Comparison of ENCODE assay signal across 11 cellular contexts in genomic region chr19:12868540-12869112, GRCh38. TPM values are rescaled to one million over a fixed set of nuclear protein-coding genes. Genes with fewer than 3 reads are reported as not detected.
DNase-seq lines count a peak whose midpoint lies in the region; ATAC-seq, FAIRE-seq and TF ChIP-seq lines count a peak whose summit lies in the region.
"Had no signal": no experiment of that assay in that cellular context is flagged by ENCODE, and none has a peak within 500 bp of the region (broad histone marks: within the 10 kb centered on the region; RNA-seq: fewer than 3 reads in every experiment).

No MANE protein-coding gene starts in this region.

- no peak overlapping the region for H3K9ac ChIP-seq in GM12878 (ENCODE audit: control insufficient read depth, insufficient read depth, low read length)

- no peaks in the 10 kb centered on the region for H3K79me2 ChIP-seq in GM12878 (ENCODE audit: control insufficient read depth, insufficient read depth, low read length)

- ATAC-seq in GM12878 (peak; percentile 49), GM19455 (IDR thresholded peaks at IDR 0.05; ENCODE audit: unreplicated experiment) (no peak), GM19328 (IDR thresholded peaks at IDR 0.05; ENCODE audit: unreplicated experiment) (no peak)

- H3K27me3 ChIP-seq in GM12878 (replicated peaks in 1 of 2; ENCODE audit: control insufficient read depth in 2 of 2, insufficient read depth in 2 of 2, low read length in 1 of 2), result no peaks in the 10 kb centered on the region
- H3K27me3 ChIP-seq: dorsolateral prefrontal cortex had no signal

- no peak overlapping the region for H3K27ac ChIP-seq in GM12878 (ENCODE audit: control insufficient read depth, insufficient read depth)
- H3K27ac ChIP-seq: dorsolateral prefrontal cortex, neutrophil, upper lobe of left lung had no signal

- whole genome bisulfite sequencing in GM12878 (ENCODE audit: insufficient coverage, insufficient replicate concordance, low lambda C conversion rate, missing lambda C conversion rate), result 82% methylated on average over 10 of the region's 10 CpGs

- intact Hi-C loops in GM12878 (cut with micrococcal nuclease; ENCODE audit: unreplicated experiment), result no loop called here

- no TSS peak for BruUV-seq in GM12878 (replicated peaks; lab: Mats Ljungman, UMichigan)

- H3K4me1 ChIP-seq in GM12878 (ENCODE audit: control insufficient read depth, insufficient read depth, low read length), result peaks cover 5% of the 10 kb centered on the region; the same call in 1 of the 2 replicates

- no peaks in the 10 kb centered on the region; the same call in 2 of the 3 replicates for H3K9me3 ChIP-seq in GM12878 (replicated peaks; ENCODE audit: control insufficient read depth, insufficient read depth, low read length)
- H3K9me3 ChIP-seq: neutrophil, upper lobe of left lung had no signal

- CTCF ChIA-PET in GM12878 (lab: Yijun Ruan, JAX), result no interaction called here

- TF ChIP-seq RAD21 in GM12878 (IDR thresholded peaks at IDR 0.05; ENCODE audit: insufficient read depth, low read depth, low read length), result no peak

- no peaks in the 10 kb centered on the region for H4K20me1 ChIP-seq in GM12878 (ENCODE audit: control insufficient read depth, insufficient read depth)

- H2AFZ ChIP-seq in GM12878 (ENCODE audit: control insufficient read depth, low read depth, low read length), result no peak overlapping the region

- H3K4me2 ChIP-seq in GM12878 (ENCODE audit: control insufficient read depth, insufficient read depth), result no peak overlapping the region

- H3K4me3 ChIP-seq in GM12878, result no peak overlapping the region

- RAD21 ChIA-PET in GM12878 (lab: Charles Lee; ENCODE audit: unreplicated experiment), result no interaction called here

- POLR2A ChIA-PET in GM12878 (lab: Charles Lee), result no interaction called here

- DNase-seq in AG20443 (ENCODE audit: low spot score) (peak; percentile 40), GM19239 (ENCODE audit: insufficient read length, low spot score) (no peak), GM12878 (ENCODE audit: low read depth, low spot score) (no peak), urothelium cell line (ENCODE audit: low spot score) (no peak)
- DNase-seq: activated naive CD4-positive, alpha-beta T cell treated with Interleukin-2 at 50 U/mL for 16 hours; DMS 273 treated with DMSO at 0.1 percent for 48 hours; dorsolateral prefrontal cortex had no signal

- TF ChIP-seq CTCF in GM12878 (IDR thresholded peaks at IDR 0.05 in 2 of 3, conservative IDR thresholded peaks at IDR 0.05 in 1 of 3; ENCODE audit: control insufficient read depth in 2 of 3, extremely low read depth in 1 of 3, insufficient read depth in 1 of 3, low read depth in 3 of 3, low read length in 3 of 3), result no peak

- TF ChIP-seq POLR2A in GM12878 (IDR thresholded peaks at IDR 0.05; ENCODE audit: low read depth, low read length), result no peak

- TF ChIP-seq EP300 in GM12878 (IDR thresholded peaks at IDR 0.05; ENCODE audit: borderline replicate concordance in 1 of 2, control insufficient read depth in 1 of 2, low read depth in 2 of 2, low read length in 2 of 2), result no peak

- in situ Hi-C loops in GM12878 (cut with MboI), result no loop called here

- FAIRE-seq in GM19239 (lab: Jason Lieb, UNC), result peak; percentile 75
- peak; percentile 18 for FAIRE-seq in GM12878 (lab: Jason Lieb, UNC)
- no peak for FAIRE-seq in urothelium cell line (lab: Jason Lieb, UNC)

- SMC1A ChIA-PET in GM12878 (lab: Charles Lee; ENCODE audit: uncharacterized antibody, unreplicated experiment), result no interaction called here

- H3K36me3 ChIP-seq in GM12878 (ENCODE audit: control insufficient read depth in 2 of 2, insufficient read depth in 2 of 2, low read length in 1 of 2), result no peaks in the 10 kb centered on the region
- H3K36me3 ChIP-seq: neutrophil, upper lobe of left lung had no signal

RNA-seq across cellular contexts. Expression of gene DNASE2, which starts 12.6 kb away (rescaled TPM):
- total RNA-seq in GM12878 (2013; cell fraction: nucleolus; rRNA removed), result 13.7 and 17.4 TPM in 2 replicates
- 20.8 and 25.2 TPM in 2 replicates for total RNA-seq in GM12878 (2014; rRNA removed)
- 19.5 and 20.3 TPM in 2 replicates for total RNA-seq in GM12878 (2014; rRNA removed; fragmentation: Illumina TruSeq; extraction: Trizol)
- 21.4 and 22.6 TPM in 2 replicates for total RNA-seq in GM12878 (2021)
- 14.1 TPM for polyA plus RNA-seq in GM12878 (2011; ENCODE audit: low read depth)
- 21.4 and 32.1 TPM in 2 replicates for polyA plus RNA-seq in GM12878 (2011; rRNA removed)
- polyA plus RNA-seq in GM12878 (2011; cell fraction: cytosol; rRNA removed), result 47.3 and 53.2 TPM in 2 replicates
- 8.6 and 8.7 TPM in 2 replicates for polyA plus RNA-seq in GM12878 (2011; cell fraction: nucleus; rRNA removed)
- polyA plus RNA-seq in GM12878 (2012), result 21.2 and 22.1 TPM in 2 replicates
- polyA plus RNA-seq in GM12878 (2014; fragmentation: Illumina TruSeq; extraction: Trizol), result 15.9 and 20.8 TPM in 2 replicates
- 1 to 10 TPM; 4.9 to 7.8 TPM for polyA plus RNA-seq in GM12878 (2014; fragmentation: Nextera tagmentation; extraction: Ambion mirVana)
- polyA plus RNA-seq in GM12878 (2014; rRNA removed), result 31.5 and 35.1 TPM in 2 replicates
- polyA plus RNA-seq in GM12878 (2016; fragmentation: Nextera tagmentation; extraction: Ambion mirVana), result 10 to 100 TPM; 22.6 to 22.8 TPM
- 26.0 and 46.8 TPM in 2 replicates for polyA minus RNA-seq in GM12878 (2011; rRNA and poly(A)+ RNA removed)
- polyA minus RNA-seq in GM12878 (2011; cell fraction: cytosol; rRNA and poly(A)+ RNA removed), result 13.5 and 18.7 TPM in 2 replicates
- 5.6 and 7.7 TPM in 2 replicates for polyA minus RNA-seq in GM12878 (2011; cell fraction: nucleus; rRNA and poly(A)+ RNA removed)

RNA-seq across cellular contexts. Expression of gene KLF1, which starts 18.4 kb away (rescaled TPM):
- 0.29 TPM in 1 of 2 replicates, not detected in the other for total RNA-seq in GM12878 (2013; cell fraction: nucleolus; rRNA removed)
- total RNA-seq in GM12878 (2014; rRNA removed) (0.06 and 0.16 TPM in 2 replicates), GM12878 (2014; rRNA removed; fragmentation: Illumina TruSeq; extraction: Trizol) (not detected in 2 replicates), GM12878 (2021) (0.24 and 0.38 TPM in 2 replicates)
- not detected for polyA plus RNA-seq in GM12878 (2011; ENCODE audit: low read depth)
- polyA plus RNA-seq in GM12878 (2011; rRNA removed) (not detected in 2 replicates), GM12878 (2014; fragmentation: Illumina TruSeq; extraction: Trizol) (not detected in 2 replicates), GM12878 (2014; fragmentation: Nextera tagmentation; extraction: Ambion mirVana) (under 1 TPM; 0.04 to 0.08 TPM), GM12878 (2014; rRNA removed) (0.06 and 0.27 TPM in 2 replicates), GM12878 (2016; fragmentation: Nextera tagmentation; extraction: Ambion mirVana) (under 1 TPM; 0.08 to 0.13 TPM)
- polyA plus RNA-seq in GM12878 (2011; cell fraction: cytosol; rRNA removed), result 0.10 and 0.17 TPM in 2 replicates
- polyA plus RNA-seq in GM12878 (2011; cell fraction: nucleus; rRNA removed), result 0.10 TPM in 2 replicates
- 0.15 TPM in 1 of 2 replicates, not detected in the other for polyA plus RNA-seq in GM12878 (2012)
- not detected in 2 replicates for polyA minus RNA-seq in GM12878 (2011; rRNA and poly(A)+ RNA removed)
- polyA minus RNA-seq in GM12878 (2011; cell fraction: cytosol; rRNA and poly(A)+ RNA removed), result not detected in 2 replicates
- polyA minus RNA-seq in GM12878 (2011; cell fraction: nucleus; rRNA and poly(A)+ RNA removed), result not detected in 2 replicates

RNA-seq across cellular contexts. Expression of gene GCDH, which starts 22.3 kb away (rescaled TPM):
- 54.1 and 57.1 TPM in 2 replicates for total RNA-seq in GM12878 (2013; cell fraction: nucleolus; rRNA removed)
- 43.6 and 50.1 TPM in 2 replicates for total RNA-seq in GM12878 (2014; rRNA removed)
- total RNA-seq in GM12878 (2014; rRNA removed; fragmentation: Illumina TruSeq; extraction: Trizol), result 24.6 and 26.6 TPM in 2 replicates
- 49.0 and 52.3 TPM in 2 replicates for total RNA-seq in GM12878 (2021)
- polyA plus RNA-seq in GM12878 (2011; ENCODE audit: low read depth), result 8.4 TPM
- 18.9 and 29.4 TPM in 2 replicates for polyA plus RNA-seq in GM12878 (2011; rRNA removed)
- 75.4 and 86.7 TPM in 2 replicates for polyA plus RNA-seq in GM12878 (2011; cell fraction: cytosol; rRNA removed)
- polyA plus RNA-seq in GM12878 (2011; cell fraction: nucleus; rRNA removed), result 89.8 and 125 TPM in 2 replicates
- 25.4 and 28.3 TPM in 2 replicates for polyA plus RNA-seq in GM12878 (2012)
- 7.8 and 20.7 TPM in 2 replicates for polyA plus RNA-seq in GM12878 (2014; fragmentation: Illumina TruSeq; extraction: Trizol)
- 10 to 100 TPM in 1 of 2 experiments, 1 to 10 TPM in 1; 4.2 to 14.6 TPM for polyA plus RNA-seq in GM12878 (2014; fragmentation: Nextera tagmentation; extraction: Ambion mirVana)
- 60.9 and 69.0 TPM in 2 replicates for polyA plus RNA-seq in GM12878 (2014; rRNA removed)
- polyA plus RNA-seq in GM12878 (2016; fragmentation: Nextera tagmentation; extraction: Ambion mirVana), result 10 to 100 TPM; 67.1 to 69.4 TPM
- polyA minus RNA-seq in GM12878 (2011; rRNA and poly(A)+ RNA removed), result 19.1 and 51.1 TPM in 2 replicates
- polyA minus RNA-seq in GM12878 (2011; cell fraction: cytosol; rRNA and poly(A)+ RNA removed), result 16.0 and 18.5 TPM in 2 replicates
- polyA minus RNA-seq in GM12878 (2011; cell fraction: nucleus; rRNA and poly(A)+ RNA removed), result 19.2 and 36.1 TPM in 2 replicates

RNA-seq across cellular contexts. Expression of gene MAST1, which starts 30.3 kb away (rescaled TPM):
- 4.0 and 4.9 TPM in 2 replicates for total RNA-seq in GM12878 (2013; cell fraction: nucleolus; rRNA removed)
- total RNA-seq in GM12878 (2014; rRNA removed), result 0.11 and 0.79 TPM in 2 replicates
- 0.18 and 0.23 TPM in 2 replicates for total RNA-seq in GM12878 (2014; rRNA removed; fragmentation: Illumina TruSeq; extraction: Trizol)
- 0.44 and 0.85 TPM in 2 replicates for total RNA-seq in GM12878 (2021)
- 0.73 TPM for polyA plus RNA-seq in GM12878 (2011; ENCODE audit: low read depth)
- polyA plus RNA-seq in GM12878 (2011; rRNA removed), result 0.10 and 0.57 TPM in 2 replicates
- 0.10 and 0.15 TPM in 2 replicates for polyA plus RNA-seq in GM12878 (2011; cell fraction: cytosol; rRNA removed)
- 0.54 and 1.0 TPM in 2 replicates for polyA plus RNA-seq in GM12878 (2011; cell fraction: nucleus; rRNA removed)
- 1.1 TPM in 2 replicates for polyA plus RNA-seq in GM12878 (2012)
- 0.38 TPM in 1 of 2 replicates, not detected in the other for polyA plus RNA-seq in GM12878 (2014; fragmentation: Illumina TruSeq; extraction: Trizol)
- polyA plus RNA-seq in GM12878 (2014; fragmentation: Nextera tagmentation; extraction: Ambion mirVana), result under 1 TPM in 1 of 2 experiments, not detected in 1; 0.08 TPM
- polyA plus RNA-seq in GM12878 (2014; rRNA removed), result 0.68 and 1.3 TPM in 2 replicates
- polyA plus RNA-seq in GM12878 (2016; fragmentation: Nextera tagmentation; extraction: Ambion mirVana), result under 1 TPM; 0.33 to 0.54 TPM
- polyA minus RNA-seq in GM12878 (2011; rRNA and poly(A)+ RNA removed), result 0.41 TPM in 1 of 2 replicates, not detected in the other
- not detected in 2 replicates for polyA minus RNA-seq in GM12878 (2011; cell fraction: cytosol; rRNA and poly(A)+ RNA removed)
- 0.60 TPM in 1 of 2 replicates, not detected in the other for polyA minus RNA-seq in GM12878 (2011; cell fraction: nucleus; rRNA and poly(A)+ RNA removed)

RNA-seq across cellular contexts. Expression of gene RTBDN, which starts 34.2 kb away (rescaled TPM):
- total RNA-seq in GM12878 (2013; cell fraction: nucleolus; rRNA removed), result not detected in 2 replicates
- total RNA-seq in GM12878 (2014; rRNA removed), result 0.45 and 0.87 TPM in 2 replicates
- total RNA-seq in GM12878 (2014; rRNA removed; fragmentation: Illumina TruSeq; extraction: Trizol), result not detected in 2 replicates
- not detected in 2 replicates for total RNA-seq in GM12878 (2021)
- not detected for polyA plus RNA-seq in GM12878 (2011; ENCODE audit: low read depth)
- not detected in 2 replicates for polyA plus RNA-seq in GM12878 (2011; rRNA removed)
- not detected in 2 replicates for polyA plus RNA-seq in GM12878 (2011; cell fraction: cytosol; rRNA removed)
- polyA plus RNA-seq in GM12878 (2011; cell fraction: nucleus; rRNA removed), result not detected in 2 replicates
- polyA plus RNA-seq in GM12878 (2012), result not detected in 2 replicates
- polyA plus RNA-seq in GM12878 (2014; fragmentation: Illumina TruSeq; extraction: Trizol), result not detected in 2 replicates
- not detected for polyA plus RNA-seq in GM12878 (2014; fragmentation: Nextera tagmentation; extraction: Ambion mirVana)
- not detected in 2 replicates for polyA plus RNA-seq in GM12878 (2014; rRNA removed)
- not detected for polyA plus RNA-seq in GM12878 (2016; fragmentation: Nextera tagmentation; extraction: Ambion mirVana)
- polyA minus RNA-seq in GM12878 (2011; rRNA and poly(A)+ RNA removed), result not detected in 2 replicates
- not detected in 2 replicates for polyA minus RNA-seq in GM12878 (2011; cell fraction: cytosol; rRNA and poly(A)+ RNA removed)
- polyA minus RNA-seq in GM12878 (2011; cell fraction: nucleus; rRNA and poly(A)+ RNA removed), result not detected in 2 replicates
- total RNA-seq: upper lobe of left lung had no signal
